8 cellular contexts compared by ENCODE assay signal in genomic region chr17:63433746-63434591, GRCh38. TPM values are rescaled to one million over a fixed set of nuclear protein-coding genes. Genes with fewer than 3 reads are reported as not detected.
DNase-seq lines count a peak whose midpoint lies in the region; ATAC-seq, FAIRE-seq and TF ChIP-seq lines count a peak whose summit lies in the region.

No MANE protein-coding gene starts in this region.

- no peak for DNase-seq in CD8-positive, alpha-beta T cell
- DNase-seq in RWPE2 (ENCODE audit: low spot score) (no peak), pancreas (peak in 5 of 6 donors; percentile 64 to 83 (median 70)), inferior parietal cortex (ENCODE audit: extremely low spot score) (no peak), NCI-H1694 treated with DMSO at 0.1 percent for 48 hours (lab: John Stamatoyannopoulos, UW) (no peak)
- no peak for DNase-seq in stimulated activated CD4-positive, alpha-beta T cell treated with anti-CD3 and anti-CD28 coated beads, Interleukin-15, amount 100 ng/mL, for 24 hours
- no peak for DNase-seq in T-helper 2 cell treated with Interferon-gamma antibody and Interleukin-4, amounts not matched to agents 5 μg/mL and 100 μg/mL, for 36 hours (ENCODE audit: low spot score)

- peaks cover 9% of the 10 kb centered on the region for H3K36me3 Mint-ChIP-seq in CD8-positive, alpha-beta T cell
- H3K36me3 Mint-ChIP-seq in T-helper 2 cell treated with Interferon-gamma antibody and Interleukin-4, amounts not matched to agents 5 μg/mL and 100 μg/mL, for 36 hours (ENCODE audit: low read depth), result no peaks in the 10 kb centered on the region

- 68 to 70% methylated on average over 30 to 32 of the region's 32 CpGs for WGBS in esophagus, 2 donors
- 44 to 64% methylated on average over 31 to 32 of the region's 32 CpGs for WGBS in pancreas, 2 donors

- no peaks in the 10 kb centered on the region for H3K9me3 ChIP-seq in CD8-positive, alpha-beta T cell (ENCODE audit: low read length)
- H3K9me3 ChIP-seq in RWPE2 (ENCODE audit: severe bottlenecking), result no peaks in the 10 kb centered on the region
- no peaks in the 10 kb centered on the region for H3K9me3 ChIP-seq in esophagus (ENCODE audit: control insufficient read depth in 2 of 2, insufficient read depth in 1 of 2, low read depth in 1 of 2, low read length in 1 of 2)
- no peaks in the 10 kb centered on the region for H3K9me3 ChIP-seq in pancreas

- no peaks in the 10 kb centered on the region for H3K9me3 Mint-ChIP-seq in CD8-positive, alpha-beta T cell
- H3K9me3 Mint-ChIP-seq in T-helper 2 cell treated with Interferon-gamma antibody and Interleukin-4, amounts not matched to agents 5 μg/mL and 100 μg/mL, for 36 hours, result no peaks in the 10 kb centered on the region

- ATAC-seq in CD8-positive, alpha-beta T cell, result no peak
- ATAC-seq in RWPE2 (ENCODE audit: low read depth) (peak; percentile 61), pancreas (peak; percentile 6 to 43 (median 34))

- peak overlapping the region; percentile 32 for H3K27ac Mint-ChIP-seq in CD8-positive, alpha-beta T cell
- H3K27ac Mint-ChIP-seq in T-helper 2 cell treated with Interferon-gamma antibody and Interleukin-4, amounts not matched to agents 5 μg/mL and 100 μg/mL, for 36 hours, result no peak overlapping the region

- H3K4me3 Mint-ChIP-seq in CD8-positive, alpha-beta T cell, result no peak overlapping the region
- H3K4me3 Mint-ChIP-seq in T-helper 2 cell treated with Interferon-gamma antibody and Interleukin-4, amounts not matched to agents 5 μg/mL and 100 μg/mL, for 36 hours, result no peak overlapping the region

- CTCF ChIA-PET in CD8-positive, alpha-beta T cell (lab: Charles Lee), result interaction anchor here (0.7 to 15.7 kb wide), 6 partner anchors 9 to 179 kb away, joined by 3 to 282 read pairs (median 34); partner anchors contain the start of genes ACE and CYB561

- no peak overlapping the region for H3K27ac ChIP-seq in CD8-positive, alpha-beta T cell (ENCODE audit: low read depth, low read length)
- H3K27ac ChIP-seq in RWPE2 (ENCODE audit: poor library complexity, severe bottlenecking), result peak overlapping the region; percentile 74
- H3K27ac ChIP-seq in esophagus (ENCODE audit: low read depth in 2 of 2, low read length in 1 of 2), result peak overlapping the region; percentile 18 to 65
- H3K27ac ChIP-seq in pancreas, result peak overlapping the region in 3 of 4 donors; percentile 26 to 74 (median 34)

- no peak for FAIRE-seq in pancreas (lab: Jason Lieb, UNC)

- no peak overlapping the region for H3K4me3 ChIP-seq in CD8-positive, alpha-beta T cell (ENCODE audit: low read depth, low read length)
- H3K4me3 ChIP-seq in RWPE2 (ENCODE audit: severe bottlenecking) (no peak overlapping the region), esophagus (ENCODE audit: low read depth in 1 of 2, low read length in 2 of 2) (no peak overlapping the region), pancreas (peak overlapping the region in 1 of 4 donors; percentile 7)

- H3K4me1 ChIP-seq in CD8-positive, alpha-beta T cell (ENCODE audit: insufficient read depth, low read length), result peaks cover 26% of the 10 kb centered on the region
- H3K4me1 ChIP-seq in RWPE2 (ENCODE audit: insufficient read depth, poor library complexity, severe bottlenecking) (peaks cover 31% of the 10 kb centered on the region), esophagus (ENCODE audit: control insufficient read depth in 2 of 2, insufficient read depth in 2 of 2, low read length in 1 of 2) (peaks cover 13 to 27% of the 10 kb centered on the region in 2 donors), pancreas (peaks cover 28 to 51% (median 42%) of the 10 kb centered on the region in 3 donors)

- no peaks in the 10 kb centered on the region for H3K36me3 ChIP-seq in CD8-positive, alpha-beta T cell (ENCODE audit: insufficient read depth, low read length)
- H3K36me3 ChIP-seq in RWPE2 (ENCODE audit: low read depth) (peaks cover 47% of the 10 kb centered on the region), esophagus (ENCODE audit: control insufficient read depth in 2 of 2, insufficient read depth in 2 of 2, low read length in 1 of 2) (peaks cover 0 to 10% of the 10 kb centered on the region in 2 donors), pancreas (no peaks in the 10 kb centered on the region)

- no peaks in the 10 kb centered on the region for H3K27me3 ChIP-seq in CD8-positive, alpha-beta T cell (ENCODE audit: insufficient read depth, low read length)
- no peaks in the 10 kb centered on the region for H3K27me3 ChIP-seq in RWPE2 (ENCODE audit: insufficient read depth, poor library complexity, severe bottlenecking)
- no peaks in the 10 kb centered on the region for H3K27me3 ChIP-seq in esophagus (ENCODE audit: control insufficient read depth in 1 of 2, insufficient read depth in 2 of 2, low read length in 2 of 2)
- H3K27me3 ChIP-seq in pancreas, result no peaks in the 10 kb centered on the region

- intact Hi-C loops in CD8-positive, alpha-beta T cell (cut with DNase I, micrococcal nuclease), result no loop called here
- intact Hi-C loops in pancreas (cut with DNase I), result loop anchor here in 1 of 3 donors (10.0 kb wide), 1 partner anchor 271 kb away; the partner anchor contains the start of gene LIMD2

- no peak for TF ChIP-seq CTCF in CD8-positive, alpha-beta T cell (IDR thresholded peaks at IDR 0.05)
- TF ChIP-seq CTCF in RWPE2 (IDR thresholded peaks at IDR 0.05; ENCODE audit: poor library complexity, severe bottlenecking), result no peak
- no peak for TF ChIP-seq CTCF in pancreas (IDR thresholded peaks at IDR 0.05)

- H3K27me3 Mint-ChIP-seq in CD8-positive, alpha-beta T cell (ENCODE audit: low read depth), result no peaks in the 10 kb centered on the region
- no peaks in the 10 kb centered on the region for H3K27me3 Mint-ChIP-seq in T-helper 2 cell treated with Interferon-gamma antibody and Interleukin-4, amounts not matched to agents 5 μg/mL and 100 μg/mL, for 36 hours (ENCODE audit: low read depth)

- POLR2A ChIA-PET in CD8-positive, alpha-beta T cell (lab: Charles Lee), result interaction anchor here (0.7 to 1.8 kb wide), 5 partner anchors 8 to 267 kb away, joined by 3 to 10 read pairs (median 6); partner anchors contain the start of gene CYB561

- H3K4me1 Mint-ChIP-seq in CD8-positive, alpha-beta T cell (ENCODE audit: low read depth), result peaks cover 30% of the 10 kb centered on the region
- peaks cover 14% of the 10 kb centered on the region for H3K4me1 Mint-ChIP-seq in T-helper 2 cell treated with Interferon-gamma antibody and Interleukin-4, amounts not matched to agents 5 μg/mL and 100 μg/mL, for 36 hours (ENCODE audit: low read depth)

RNA-seq across cellular contexts. Expression of gene CYB561, which starts 12.1 kb away (rescaled TPM):
- 10 to 100 TPM; 13.7 to 14.9 TPM for total RNA-seq in CD8-positive, alpha-beta T cell
- polyA plus RNA-seq in esophagus (10 to 100 TPM; 35.0 to 45.6 TPM), pancreas (10 to 100 TPM; 54.4 to 65.0 TPM)
- 10 to 100 TPM; 54.0 to 79.3 (median 69.0) TPM for total RNA-seq in pancreas

RNA-seq across cellular contexts. Expression of gene ACE, which starts 42.9 kb away (rescaled TPM):
- 1 to 10 TPM; 4.3 to 5.5 TPM for total RNA-seq in CD8-positive, alpha-beta T cell
- polyA plus RNA-seq in esophagus, result 1 to 10 TPM; 1.2 to 1.9 TPM
- 10 to 100 TPM in 1 of 6 donors, 1 to 10 TPM in 5; 3.1 to 18.3 (median 5.1) TPM for total RNA-seq in pancreas
- polyA plus RNA-seq in pancreas, result 10 to 100 TPM in 1 of 2 donors, 1 to 10 TPM in 1; 8.2 to 11.6 TPM

Comparison
In these comparisons a context has a peak if more than half of its experiments do, and no peak if none do; other contexts are left out.
1. DNase-seq: peak in pancreas (5 of 6); none in CD8-positive, alpha-beta T cell (0 of 7), RWPE2 (single experiment), stimulated activated CD4-positive, alpha-beta T cell treated with anti-CD3 and anti-CD28 coated beads, Interleukin-15, amount 100 ng/mL, for 24 hours (single experiment), T-helper 2 cell treated with Interferon-gamma antibody and Interleukin-4, amounts not matched to agents 5 μg/mL and 100 μg/mL, for 36 hours (single experiment), inferior parietal cortex (single experiment) and NCI-H1694 treated with DMSO at 0.1 percent for 48 hours (single experiment).